Comparison of ENCODE assay signal across 8 cellular contexts in the genomic region with DNA sequence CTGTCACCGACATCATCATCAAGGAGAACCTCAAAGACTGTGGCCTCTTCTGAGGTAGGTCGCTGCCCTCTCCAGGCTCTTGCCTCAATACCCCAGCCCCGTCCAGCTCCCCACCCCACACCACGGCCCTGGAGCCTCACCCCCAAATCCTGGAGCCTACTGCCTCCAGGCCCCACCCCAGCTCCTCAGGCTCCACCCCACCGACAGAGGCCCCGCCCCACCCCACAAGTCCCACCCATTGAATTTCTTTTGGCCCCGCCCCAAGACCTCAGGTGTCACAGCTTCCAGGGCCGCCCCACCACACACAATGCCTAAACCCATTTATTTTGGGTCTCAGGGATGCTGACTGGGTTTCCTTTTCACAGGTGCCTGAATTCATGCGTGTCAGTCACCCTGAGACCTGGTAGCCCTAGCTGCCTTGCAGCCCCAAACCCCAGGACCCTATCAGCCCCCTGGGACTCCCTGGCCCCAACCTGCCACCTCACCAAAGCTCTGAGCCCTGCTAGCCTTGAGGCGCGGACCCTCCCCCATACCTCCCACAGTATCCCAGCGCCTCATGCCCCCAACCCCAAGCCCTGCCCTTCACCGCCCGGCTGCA. TPM values are rescaled to one million over a fixed set of nuclear protein-coding genes. Genes with fewer than 3 reads are reported as not detected.
A peak's percentile ranks its signal among the peaks of the same experiment; 100 is the strongest.
DNase-seq lines count a peak whose midpoint lies in the region; ATAC-seq, FAIRE-seq and TF ChIP-seq lines count a peak whose summit lies in the region.

No MANE protein-coding gene starts in this region.

- no peak overlapping the region for H3K9ac ChIP-seq in trophoblast cell (ENCODE audit: low read length)

- H3K4ac ChIP-seq in trophoblast cell (ENCODE audit: low read depth, low read length), result no peak overlapping the region

- H2BK5ac ChIP-seq in trophoblast cell (ENCODE audit: low read depth, low read length, poor library complexity), result no peak overlapping the region

- intact Hi-C loops in left colon (cut with DNase I, micrococcal nuclease), result loop anchor here (5.0 to 10.0 kb wide), 2 partner anchors 77 to 80 kb away; a partner anchor contains a TSS

- H3K4me1 ChIP-seq in RWPE2 (ENCODE audit: insufficient read depth, poor library complexity, severe bottlenecking), result no peaks in the 10 kb centered on the region
- peaks cover 0 to 4% of the 10 kb centered on the region in 2 experiments for H3K4me1 ChIP-seq in trophoblast cell (ENCODE audit: control insufficient read depth in 1 of 2, insufficient read depth in 2 of 2, low read length in 2 of 2)

- no peak overlapping the region for H3K23ac ChIP-seq in trophoblast cell (ENCODE audit: low read length)

- no peak for TF ChIP-seq POLR2A in GM12891 (IDR thresholded peaks at IDR 0.05; ENCODE audit: low read depth, low read length)

- H2AK5ac ChIP-seq in trophoblast cell (ENCODE audit: low read length), result no peak overlapping the region

- FAIRE-seq in GM12891 (lab: Jason Lieb, UNC), result no peak
- FAIRE-seq in bronchial epithelial cell (lab: Jason Lieb, UNC), result no peak

- DNase-seq in GM12891 (ENCODE audit: insufficient read length, low spot score) (peak; percentile 72), RWPE2 (ENCODE audit: low spot score) (no peak), bronchial epithelial cell (ENCODE audit: low read depth) (peak; percentile 14), trophoblast cell (no peak), OCI-M1 (lab: John Stamatoyannopoulos, UW) (no peak), NCI-H524 (lab: John Stamatoyannopoulos, UW) (no peak), brain microvascular endothelial cell (no peak), left colon (no peak)

- H2BK12ac ChIP-seq in trophoblast cell (ENCODE audit: low read length), result no peak overlapping the region

- peak overlapping the region; percentile 27 for H4K91ac ChIP-seq in trophoblast cell (ENCODE audit: low read depth, low read length)

- no peak overlapping the region for H2BK120ac ChIP-seq in trophoblast cell (ENCODE audit: insufficient read depth, low read length, poor library complexity)

- ATAC-seq in RWPE2 (ENCODE audit: low read depth) (0 out of 3 replicates have a peak, but pooled peaks have one; percentile 13), left colon (no peak)

- H3K36me3 ChIP-seq in RWPE2 (ENCODE audit: low read depth) (no peaks in the 10 kb centered on the region), bronchial epithelial cell (ENCODE audit: control insufficient read depth, insufficient read depth, low read length) (no peaks in the 10 kb centered on the region), trophoblast cell (ENCODE audit: control insufficient read depth in 1 of 2, insufficient read depth in 2 of 2, low read length in 2 of 2) (no peaks in the 10 kb centered on the region), brain microvascular endothelial cell (replicated peaks) (no peaks in the 10 kb centered on the region)

- H3K79me2 ChIP-seq in trophoblast cell (ENCODE audit: control insufficient read depth, insufficient read depth, low read length, poor library complexity), result no peaks in the 10 kb centered on the region

- no peak overlapping the region for H2AFZ ChIP-seq in trophoblast cell (ENCODE audit: insufficient read depth, low read length, poor library complexity)

- H3K4me3 ChIP-seq in RWPE2 (ENCODE audit: severe bottlenecking) (no peak overlapping the region), bronchial epithelial cell (ENCODE audit: low read depth, low read length) (no peak overlapping the region), trophoblast cell (ENCODE audit: low read depth, low read length) (no peak overlapping the region), brain microvascular endothelial cell (ENCODE audit: low read depth, low read length) (no peak overlapping the region)

- H3K18ac ChIP-seq in trophoblast cell (ENCODE audit: low read length), result no peak overlapping the region

- TF ChIP-seq CTCF in RWPE2 (IDR thresholded peaks at IDR 0.05; ENCODE audit: poor library complexity, severe bottlenecking) (no peak), bronchial epithelial cell (IDR thresholded peaks at IDR 0.05; ENCODE audit: insufficient read depth, low read length, severe bottlenecking) (no peak), brain microvascular endothelial cell (IDR thresholded peaks at IDR 0.05; ENCODE audit: low read depth, low read length, missing control alignments) (no peak)

- no peaks in the 10 kb centered on the region for H3K9me3 ChIP-seq in RWPE2 (ENCODE audit: severe bottlenecking)
- no peaks in the 10 kb centered on the region for H3K9me3 ChIP-seq in trophoblast cell (ENCODE audit: insufficient read depth, low read depth, low read length)

- no peak overlapping the region for H4K12ac ChIP-seq in trophoblast cell (ENCODE audit: low read depth, low read length)

- H4K8ac ChIP-seq in trophoblast cell (ENCODE audit: low read depth, low read length), result no peak overlapping the region

- no peak overlapping the region for H3K14ac ChIP-seq in trophoblast cell (ENCODE audit: low read length)

- in situ Hi-C loops in brain microvascular endothelial cell (cut with HindIII; ENCODE audit: low pct_ligation_motif_present, low sequenced_read_pairs), result no loop called here

- no CpG with 5 or more reads among the region's 14 CpGs for WGBS in trophoblast cell (ENCODE audit: extremely low coverage, insufficient coverage, insufficient read length)

- H3K27ac ChIP-seq in RWPE2 (ENCODE audit: poor library complexity, severe bottlenecking) (no peak overlapping the region), trophoblast cell (ENCODE audit: low read depth, low read length) (no peak overlapping the region), brain microvascular endothelial cell (no peak overlapping the region)

- peaks cover 20% of the 10 kb centered on the region for H3K27me3 ChIP-seq in RWPE2 (ENCODE audit: insufficient read depth, poor library complexity, severe bottlenecking)
- peaks cover 18% of the 10 kb centered on the region for H3K27me3 ChIP-seq in bronchial epithelial cell (ENCODE audit: control insufficient read depth, insufficient read depth, low read length)
- H3K27me3 ChIP-seq in trophoblast cell (ENCODE audit: insufficient read depth, low read length), result no peaks in the 10 kb centered on the region
- peaks cover 11% of the 10 kb centered on the region for H3K27me3 ChIP-seq in brain microvascular endothelial cell (replicated peaks)

- no peak overlapping the region for H3K4me2 ChIP-seq in trophoblast cell (ENCODE audit: low read length)

- H3K79me1 ChIP-seq in trophoblast cell (ENCODE audit: low read length), result no peaks in the 10 kb centered on the region

TF ChIP-seq in GM12891, 5 proteins besides CTCF, POLR2A, EP300 and RAD21:
- TF ChIP-seq PAX5 (IDR thresholded peaks at IDR 0.05; ENCODE audit: insufficient read depth, low read length, severe bottlenecking) (no peak), SPI1 (IDR thresholded peaks at IDR 0.05; ENCODE audit: low read depth, low read length) (no peak), POU2F2 (IDR thresholded peaks at IDR 0.05; ENCODE audit: low read depth, low read length) (no peak), TAF1 (IDR thresholded peaks at IDR 0.05; ENCODE audit: low read depth, low read length) (no peak), POLR2AphosphoS5 (IDR thresholded peaks at IDR 0.05; ENCODE audit: low read depth, low read length) (no peak)

RNA-seq across cellular contexts. Expression of a gene that starts 3.6 kb away (rescaled TPM):
- not detected for polyA plus RNA-seq in GM12891 (2012; ENCODE audit: low read depth, missing spikeins)
- 0.26 TPM in 1 of 2 replicates, not detected in the other for total RNA-seq in bronchial epithelial cell
- polyA plus RNA-seq in trophoblast cell (2013), result not detected in 2 replicates
- not detected for total RNA-seq in left colon

RNA-seq across cellular contexts. Expression of a gene that starts 10.1 kb away (rescaled TPM):
- polyA plus RNA-seq in GM12891 (2012; ENCODE audit: low read depth, missing spikeins), result not detected
- total RNA-seq in bronchial epithelial cell (not detected in 2 replicates), left colon (not detected)
- 85.8 and 92.3 TPM in 2 replicates for polyA plus RNA-seq in trophoblast cell (2013)

RNA-seq across cellular contexts. Expression of a gene that starts 39.9 kb away (rescaled TPM):
- polyA plus RNA-seq in GM12891 (2012; ENCODE audit: low read depth, missing spikeins), result 0.19 TPM
- total RNA-seq in bronchial epithelial cell (35.5 and 76.0 TPM in 2 replicates), left colon (10 to 100 TPM; 11.5 to 12.1 TPM)
- polyA plus RNA-seq in trophoblast cell (2013), result 16.3 and 18.1 TPM in 2 replicates

RNA-seq across cellular contexts. Expression of a gene that starts 41.0 kb away (rescaled TPM):
- 177 TPM for polyA plus RNA-seq in GM12891 (2012; ENCODE audit: low read depth, missing spikeins)
- total RNA-seq in bronchial epithelial cell (97.9 and 129 TPM in 2 replicates), left colon (10 to 100 TPM; 46.1 to 81.3 TPM)
- polyA plus RNA-seq in trophoblast cell (2013), result 191 and 192 TPM in 2 replicates

Comparison
In these comparisons a context has a peak if more than half of its experiments do, and no peak if none do; other contexts are left out.
1. DNase-seq: peak in GM12891 (single experiment) and bronchial epithelial cell (single experiment); none in RWPE2 (single experiment), trophoblast cell (0 of 2), OCI-M1 (single experiment), NCI-H524 (0 of 2), brain microvascular endothelial cell (single experiment) and left colon (0 of 2).